23 cellular contexts compared by ENCODE assay signal in the genomic region with DNA sequence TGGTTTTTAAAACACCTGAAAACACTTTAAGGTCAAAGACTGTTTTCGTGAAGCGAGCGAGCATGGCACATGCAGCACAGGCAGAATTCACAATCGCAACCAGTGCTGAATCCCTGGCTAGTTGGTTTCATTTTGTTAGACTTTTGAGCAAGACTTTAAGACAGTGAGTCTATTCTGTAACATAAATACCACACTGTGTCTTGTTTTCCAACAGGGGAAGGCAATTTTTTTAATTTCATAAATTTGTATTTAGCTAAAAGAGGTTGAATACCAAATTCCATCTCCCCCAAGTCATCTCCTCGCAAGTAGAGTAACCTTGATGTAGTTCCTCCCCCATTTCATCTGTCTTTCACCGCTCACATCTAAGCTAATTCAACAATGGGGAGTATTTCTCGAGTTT. TPM values are rescaled to one million over a fixed set of nuclear protein-coding genes. Genes with fewer than 3 reads are reported as not detected.
DNase-seq lines count a peak whose midpoint lies in the region; ATAC-seq, FAIRE-seq and TF ChIP-seq lines count a peak whose summit lies in the region.
"Had no signal": no experiment of that assay in that cellular context is flagged by ENCODE, and none has a peak within 500 bp of the region (broad histone marks: within the 10 kb centered on the region; RNA-seq: fewer than 3 reads in every experiment).

No MANE protein-coding gene starts in this region.

- 53% methylated on average over 7 of the region's 7 CpGs; no CpG with 5 or more reads in 1 of the 2 experiments for WGBS in H1 (ENCODE audit: extremely low coverage in 1 of 2, insufficient coverage in 1 of 2, insufficient read length in 1 of 2, insufficient replicate concordance in 2 of 2, low coverage in 1 of 2, low lambda C conversion rate in 2 of 2, missing lambda C conversion rate in 1 of 2), 2 experiments

- no TSS peak for BruUV-seq in Calu3 (replicated peaks; lab: Mats Ljungman, UMichigan)

- TF ChIP-seq CTCF in Calu3 (IDR thresholded peaks at IDR 0.05; ENCODE audit: unreplicated experiment) (no peak), H1 (IDR thresholded peaks at IDR 0.05; ENCODE audit: control extremely low read depth in 1 of 3, insufficient read depth in 1 of 3, low read depth in 1 of 3, low read length in 3 of 3) (no peak), nephron (IDR thresholded peaks at IDR 0.05; ENCODE audit: unreplicated experiment in 3 of 3) (no peak), osteocyte (IDR thresholded peaks at IDR 0.05) (no peak)

- H2AFZ ChIP-seq in Karpas-422 (ENCODE audit: low read length) (no peak overlapping the region), H1 (ENCODE audit: low read length) (no peak overlapping the region)

- H2BK12ac ChIP-seq in H1 (ENCODE audit: low read depth, low read length), result no peak overlapping the region

- no peak overlapping the region for H2AK5ac ChIP-seq in H1 (ENCODE audit: low read depth, low read length)

- H3K9me3 Mint-ChIP-seq in Calu3 (ENCODE audit: low read depth, unreplicated experiment) (no peaks in the 10 kb centered on the region), nephron (no peaks in the 10 kb centered on the region), osteocyte (ENCODE audit: unreplicated experiment) (no peaks in the 10 kb centered on the region)
- H3K9me3 Mint-ChIP-seq: T-helper 1 cell treated with Interleukin-12 subunit alpha and Interleukin-12 subunit beta and Interleukin-4 antibody, amounts not matched to agents 30 μg/mL and 1 μg/mL, for 36 hours had no signal

- H3K9ac ChIP-seq in Karpas-422 (ENCODE audit: low read length) (peak overlapping the region; percentile 88), H1 (replicated peaks in 1 of 4; ENCODE audit: extremely low read depth in 1 of 4, low read depth in 3 of 4, low read length in 3 of 4) (no peak overlapping the region)

- no peak overlapping the region for H2BK15ac ChIP-seq in H1 (ENCODE audit: low read length)

- no peak overlapping the region for H3K4ac ChIP-seq in H1 (replicated peaks; ENCODE audit: insufficient read length, low read depth, low read length)

- H3K23me2 ChIP-seq in H1 (ENCODE audit: low read depth, low read length), result peaks cover 4% of the 10 kb centered on the region; the same call in 1 of the 2 replicates

- FAIRE-seq in H1 (lab: Jason Lieb, UNC), result no peak

- no peak overlapping the region for H4K8ac ChIP-seq in H1 (ENCODE audit: extremely low read depth, insufficient read depth, low read length)

- H3K27me3 ChIP-seq in Karpas-422 (ENCODE audit: low read length) (no peaks in the 10 kb centered on the region), H1 (replicated peaks in 1 of 4; ENCODE audit: control insufficient read depth in 3 of 4, extremely low read depth in 1 of 4, insufficient read depth in 3 of 4, low read length in 3 of 4) (peaks cover 23 to 53% (median 44%) of the 10 kb centered on the region in 4 experiments)
- H3K27me3 ChIP-seq: ascending aorta, SJCRH30 had no signal

- no peak overlapping the region for H3K56ac ChIP-seq in H1 (replicated peaks; ENCODE audit: insufficient read length, low read depth, low read length)

- H2BK20ac ChIP-seq in H1 (ENCODE audit: low read length), result no peak overlapping the region

- H3K23ac ChIP-seq in H1 (ENCODE audit: insufficient read length), result no peak overlapping the region

- peaks cover 86% of the 10 kb centered on the region for H3K4me1 ChIP-seq in Karpas-422 (ENCODE audit: low read length)
- H3K4me1 ChIP-seq in H1 (replicated peaks in 1 of 4; ENCODE audit: control insufficient read depth in 3 of 4, insufficient read depth in 4 of 4, low read length in 3 of 4), result peaks cover 4 to 11% (median 7%) of the 10 kb centered on the region in 4 experiments; a peak in 5 of 7 replicates
- H3K4me1 ChIP-seq: ascending aorta, SJCRH30 had no signal

- no peak for ATAC-seq in GM18870 (IDR thresholded peaks at IDR 0.05; ENCODE audit: unreplicated experiment)
- ATAC-seq: left colon, PC-3 had no signal

- H3K4me2 ChIP-seq in Karpas-422 (ENCODE audit: low read depth, low read length, poor library complexity, severe bottlenecking) (peak overlapping the region; percentile 72), H1 (ENCODE audit: insufficient read depth in 1 of 2, low read depth in 2 of 2, low read length in 2 of 2) (peak overlapping the region; percentile 93 to 98; a peak in 2 of 4 replicates)

- intact Hi-C loops in Calu3 (cut with micrococcal nuclease; ENCODE audit: unreplicated experiment), result loop anchor here (5.0 kb wide), 1 partner anchor 33 kb away; no protein-coding TSS in a partner anchor

- no peaks in the 10 kb centered on the region for H3K9me3 ChIP-seq in Karpas-422 (ENCODE audit: low read length)
- H3K9me3 ChIP-seq in H1 (ENCODE audit: insufficient read depth in 2 of 2, low read depth in 1 of 2, low read length in 1 of 2), result no peaks in the 10 kb centered on the region
- H3K9me3 ChIP-seq: ascending aorta, SJCRH30 had no signal

- CTCF ChIA-PET in Calu3 (lab: Charles Lee), result no interaction called here
- CTCF ChIA-PET in H1 (lab: Charles Lee; ENCODE audit: partially characterized antibody), result interaction anchor here (0.9 to 2.0 kb wide), 4 partner anchors 10 to 217 kb away, joined by 3 to 12 read pairs (median 4); no protein-coding TSS in a partner anchor

- H3K79me1 ChIP-seq in H1 (ENCODE audit: low read depth, low read length), result no peaks in the 10 kb centered on the region

- no peak for TF ChIP-seq POLR2A in H1 (IDR thresholded peaks at IDR 0.05; ENCODE audit: control extremely low read depth in 1 of 2, low read depth in 2 of 2, low read length in 2 of 2)

- peak overlapping the region; percentile 88 for H3K4me3 Mint-ChIP-seq in Calu3 (ENCODE audit: low read depth, unreplicated experiment)
- peak overlapping the region in 2 of 3 experiments; percentile 24 to 85 for H3K4me3 Mint-ChIP-seq in nephron
- H3K4me3 Mint-ChIP-seq in osteocyte (ENCODE audit: unreplicated experiment), result no peak overlapping the region

- H3K27ac ChIP-seq in Karpas-422 (ENCODE audit: low read length), result peak overlapping the region; percentile 95
- H3K27ac ChIP-seq in H1 (ENCODE audit: low read depth, low read length), result no peak overlapping the region
- H3K27ac ChIP-seq: ascending aorta, coronary artery, SJCRH30 had no signal

- 0 out of 2 replicates have a peak, but pooled peaks cover 7% of the 10 kb centered on the region for H3K79me2 ChIP-seq in Karpas-422 (ENCODE audit: low read length)
- H3K79me2 ChIP-seq in H1 (ENCODE audit: control insufficient read depth in 1 of 2, insufficient read depth in 2 of 2, low read length in 2 of 2), result no peaks in the 10 kb centered on the region

- no peak overlapping the region for H2BK120ac ChIP-seq in H1 (replicated peaks; ENCODE audit: low read depth, low read length)

- H3K14ac ChIP-seq in H1 (ENCODE audit: insufficient read length), result no peak overlapping the region

- H4K5ac ChIP-seq in H1 (ENCODE audit: insufficient read length, low read depth, low read length), result no peak overlapping the region

- TF ChIP-seq RAD21 in H1 (IDR thresholded peaks at IDR 0.05 in 1 of 2, conservative IDR thresholded peaks at IDR 0.05 in 1 of 2; ENCODE audit: low read depth in 2 of 2, low read length in 2 of 2), result no peak

- H4K91ac ChIP-seq in H1 (replicated peaks; ENCODE audit: insufficient read length, low read length), result no peak overlapping the region

- TF ChIP-seq EP300 in H1 (IDR thresholded peaks at IDR 0.05; ENCODE audit: borderline replicate concordance in 1 of 2, low read depth in 2 of 2, low read length in 2 of 2), result no peak

- H3K36me3 ChIP-seq in Karpas-422 (ENCODE audit: insufficient read depth, low read length) (no peaks in the 10 kb centered on the region), H1 (ENCODE audit: control insufficient read depth in 2 of 4, insufficient read depth in 4 of 4, low read length in 3 of 4) (no peaks in the 10 kb centered on the region)
- H3K36me3 ChIP-seq: ascending aorta, SJCRH30 had no signal

- peak overlapping the region; percentile 67 for H3K4me3 ChIP-seq in Karpas-422 (ENCODE audit: low read length)
- H3K4me3 ChIP-seq in H1 (ENCODE audit: extremely low read depth in 1 of 4, insufficient read depth in 2 of 4, low read depth in 3 of 4, low read length in 4 of 4), result peak overlapping the region in 1 of 4 experiments; percentile 79; a peak in 3 of 8 replicates
- H3K4me3 ChIP-seq: SJCRH30 had no signal

- H2BK5ac ChIP-seq in H1 (ENCODE audit: low read depth, low read length), result no peak overlapping the region

- H3K18ac ChIP-seq in H1 (ENCODE audit: extremely low read depth, low read length), result no peak overlapping the region

- H3K27me3 Mint-ChIP-seq in Calu3 (ENCODE audit: unreplicated experiment) (no peaks in the 10 kb centered on the region), nephron (ENCODE audit: low read depth) (peaks cover 82% of the 10 kb centered on the region), osteocyte (ENCODE audit: unreplicated experiment) (peaks cover 80% of the 10 kb centered on the region)

- no peak overlapping the region for H3K27ac Mint-ChIP-seq in Calu3 (ENCODE audit: unreplicated experiment)
- H3K27ac Mint-ChIP-seq in nephron, result no peak overlapping the region
- no peak overlapping the region for H3K27ac Mint-ChIP-seq in osteocyte (ENCODE audit: unreplicated experiment)
- H3K27ac Mint-ChIP-seq: CD4-positive, alpha-beta memory T cell; T-helper 1 cell treated with Interleukin-12 subunit alpha and Interleukin-12 subunit beta and Interleukin-4 antibody, amounts not matched to agents 30 μg/mL and 1 μg/mL, for 36 hours had no signal

- no peak for DNase-seq in Calu3
- DNase-seq in Karpas-422, result no peak
- no peak for DNase-seq in H1 (ENCODE audit: low read depth in 1 of 2, low spot score in 2 of 2)
- DNase-seq in NCI-H2171 treated with DMSO at 0.1 percent for 48 hours (lab: John Stamatoyannopoulos, UW), result no peak
- DNase-seq in osteocyte (ENCODE audit: extremely low spot score, unreplicated experiment), result no peak
- no peak for DNase-seq in SKM-1 treated with dmso at 0.1 percent for 144 hours (lab: John Stamatoyannopoulos, UW; ENCODE audit: unreplicated experiment)
- DNase-seq: activated CD4-positive, alpha-beta T cell treated with anti-CD3 and anti-CD28 coated beads, Interleukin-2, amount 50 U/mL, for 48 hours; activated naive CD4-positive, alpha-beta T cell treated with Interleukin-2 at 50 U/mL for 16 hours; CD4-positive, alpha-beta memory T cell; EL; foreskin melanocyte; Kasumi-1; left colon; midbrain; NCI-H1105 treated with DMSO at 0.1 percent for 48 hours; PC-3; SJCRH30; stimulated activated CD4-positive, alpha-beta T cell treated with anti-CD3 and anti-CD28 coated beads, Interleukin-15, amount 100 ng/mL, for 24 hours had no signal

- peaks cover 14% of the 10 kb centered on the region for H3K36me3 Mint-ChIP-seq in Calu3 (ENCODE audit: insufficient read depth, unreplicated experiment)
- no peaks in the 10 kb centered on the region for H3K36me3 Mint-ChIP-seq in nephron (ENCODE audit: low read depth)
- no peaks in the 10 kb centered on the region for H3K36me3 Mint-ChIP-seq in osteocyte (ENCODE audit: unreplicated experiment)
- H3K36me3 Mint-ChIP-seq: CD4-positive, alpha-beta memory T cell had no signal

- POLR2A ChIA-PET in H1 (lab: Charles Lee; ENCODE audit: partially characterized antibody), result no interaction called here

- H3K9me2 ChIP-seq in Karpas-422 (replicated peaks; ENCODE audit: insufficient read depth, low read length), result no peaks in the 10 kb centered on the region

- H4K20me1 ChIP-seq in Karpas-422 (ENCODE audit: insufficient read depth, low read depth, low read length) (no peaks in the 10 kb centered on the region), H1 (replicated peaks in 1 of 2; ENCODE audit: control insufficient read depth in 1 of 2, insufficient read depth in 2 of 2, low read length in 2 of 2) (peaks cover 0 to 2% of the 10 kb centered on the region in 2 experiments)

- H3K4me1 Mint-ChIP-seq in Calu3 (ENCODE audit: low read depth, unreplicated experiment), result peaks cover 7% of the 10 kb centered on the region
- peaks cover 5% of the 10 kb centered on the region for H3K4me1 Mint-ChIP-seq in nephron
- H3K4me1 Mint-ChIP-seq in osteocyte (ENCODE audit: unreplicated experiment), result peaks cover 13% of the 10 kb centered on the region

RNA-seq across cellular contexts. Expression of a gene that starts 1.4 kb away (rescaled TPM):
- 1.1 and 1.5 TPM in 2 replicates for total RNA-seq in Calu3 (2022)
- 15.4 and 24.4 TPM in 2 replicates for total RNA-seq in Karpas-422 (2014; rRNA removed; shearing (Covaris generic); ENCODE audit: low replicate concordance)
- not detected in 2 replicates for total RNA-seq in H1 (2021; fragmentation: NEBNext Ultra II Directional; extraction: Animal tissue kit (Norgen Biotek cat#: 25700))
- polyA plus RNA-seq in H1 (2011; rRNA removed), result 0.03 and 0.05 TPM in 2 replicates
- polyA plus RNA-seq in H1 (2011; cell fraction: cytosol; rRNA removed), result 0.18 TPM
- polyA plus RNA-seq in H1 (2011; cell fraction: nucleus; rRNA removed), result 0.11 TPM
- polyA plus RNA-seq in H1 (2012, experiment 1 of 2), result 0.25 to 0.52 TPM (median 0.27 TPM) in 4 replicates
- not detected for polyA plus RNA-seq in H1 (2012, experiment 2 of 2)
- 0.12 TPM for polyA plus RNA-seq in H1 (2013, experiment 1 of 2)
- 0.11 TPM for polyA plus RNA-seq in H1 (2013, experiment 2 of 2)
- 0.56 TPM in 1 of 2 replicates, not detected in the other for polyA minus RNA-seq in H1 (2011; rRNA and poly(A)+ RNA removed)
- polyA minus RNA-seq in H1 (2011; cell fraction: cytosol; rRNA and poly(A)+ RNA removed), result not detected
- polyA minus RNA-seq in H1 (2011; cell fraction: nucleus; rRNA and poly(A)+ RNA removed), result 0.30 TPM
- total RNA-seq in osteocyte, result not detected in 2 replicates
- total RNA-seq: ascending aorta, SJCRH30 had no signal

RNA-seq across cellular contexts. Expression of a gene that starts 24.8 kb away (rescaled TPM):
- total RNA-seq in Calu3 (2022), result not detected in 2 replicates
- not detected in 2 replicates for total RNA-seq in Karpas-422 (2014; rRNA removed; shearing (Covaris generic); ENCODE audit: low replicate concordance)
- not detected in 2 replicates for total RNA-seq in H1 (2021; fragmentation: NEBNext Ultra II Directional; extraction: Animal tissue kit (Norgen Biotek cat#: 25700))
- polyA plus RNA-seq in H1 (2011; rRNA removed), result 0.08 TPM in 2 replicates
- 0.04 TPM for polyA plus RNA-seq in H1 (2011; cell fraction: cytosol; rRNA removed)
- polyA plus RNA-seq in H1 (2011; cell fraction: nucleus; rRNA removed), result 0.09 TPM
- 0.11 TPM in 1 of 4 replicates, not detected in the others for polyA plus RNA-seq in H1 (2012, experiment 1 of 2)
- not detected for polyA plus RNA-seq in H1 (2012, experiment 2 of 2)
- not detected for polyA plus RNA-seq in H1 (2013, experiment 1 of 2)
- 0.02 TPM for polyA plus RNA-seq in H1 (2013, experiment 2 of 2)
- 0.13 TPM in 1 of 2 replicates, not detected in the other for polyA minus RNA-seq in H1 (2011; rRNA and poly(A)+ RNA removed)
- polyA minus RNA-seq in H1 (2011; cell fraction: cytosol; rRNA and poly(A)+ RNA removed), result not detected
- polyA minus RNA-seq in H1 (2011; cell fraction: nucleus; rRNA and poly(A)+ RNA removed), result not detected
- total RNA-seq in osteocyte, result not detected in 2 replicates
- total RNA-seq: ascending aorta; CD4-positive, alpha-beta memory T cell; PC-3; SJCRH30 had no signal
- polyA plus RNA-seq: CD4-positive, alpha-beta memory T cell had no signal
